ENCODE assay signal across 8 cellular contexts in the genomic region with DNA sequence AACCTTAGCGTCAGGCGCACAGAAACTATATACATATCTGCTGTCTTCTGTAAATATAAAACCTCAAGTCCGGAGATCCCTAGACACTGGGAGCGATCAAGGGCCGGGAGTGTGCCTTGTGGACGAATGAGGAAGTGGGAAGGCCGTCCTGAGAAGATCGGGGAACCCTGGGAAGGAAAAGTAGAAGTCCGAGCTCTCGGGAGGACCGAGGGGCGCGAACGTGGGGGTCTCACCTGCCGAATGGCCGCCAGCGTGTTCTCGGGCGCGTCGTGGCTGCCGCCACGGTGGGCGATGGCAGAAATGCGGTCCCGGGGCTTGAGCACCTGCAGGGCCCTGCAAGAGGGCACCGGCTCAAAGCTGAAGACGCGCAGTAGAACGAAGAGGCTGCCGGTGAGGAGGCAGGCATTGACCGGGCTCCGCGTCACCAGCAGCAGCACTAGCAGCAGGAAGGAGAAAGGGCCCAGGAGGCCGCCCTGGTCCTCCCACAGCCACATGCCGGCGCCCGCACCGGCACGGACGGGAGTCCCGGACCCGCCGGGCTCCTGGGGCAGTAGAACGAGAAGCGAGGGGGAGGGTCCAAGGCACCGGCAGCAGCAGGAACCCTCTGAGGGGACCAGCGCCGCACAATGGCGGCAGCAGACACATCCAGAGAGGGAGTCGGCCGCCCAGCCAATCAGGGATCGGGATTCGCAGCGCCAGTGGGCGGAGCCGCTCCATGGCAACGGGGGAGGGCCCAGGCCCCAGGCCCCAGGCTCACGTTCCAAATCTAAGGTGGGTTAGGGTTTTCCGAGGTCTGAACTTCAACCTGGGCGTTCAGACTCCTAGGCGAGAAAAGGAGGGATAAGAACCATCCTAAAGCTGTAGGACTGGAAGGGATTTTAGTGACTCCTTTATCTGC. TPM values are rescaled to one million over a fixed set of nuclear protein-coding genes. Genes with fewer than 3 reads are reported as not detected.
A peak's percentile ranks its signal among the peaks of the same experiment; 100 is the strongest.
DNase-seq lines count a peak whose midpoint lies in the region; ATAC-seq and TF ChIP-seq lines count a peak whose summit lies in the region.

TSS of gene GDE1 (minus strand) at position 628 of the 898 bp plus-strand sequence. CDS start at position 494, 134 bp downstream.

- DNase-seq in Caco-2 (peak; percentile 93 to 95), HT1080 (ENCODE audit: low read depth) (peak; percentile 88), NOMO-1 (lab: John Stamatoyannopoulos, UW; ENCODE audit: unreplicated experiment in 2 of 2) (peak; percentile 82 to 89), endodermal cell (peak; percentile 99), mesenteric fat pad (ENCODE audit: low spot score) (peak; percentile 97)
- DNase-seq in activated CD8-positive, alpha-beta memory T cell treated with anti-CD3 and anti-CD28 coated beads, Interleukin-2, amount 10 ng/mL, durations not matched to agents 7 days and 5 days: peak; percentile 95
- peak; percentile 88 for DNase-seq in stimulated activated CD8-positive, alpha-beta memory T cell treated with anti-CD3 and anti-CD28 coated beads, Interleukin-15, amount 100 ng/mL, for 24 hours (ENCODE audit: low read depth)

- no peaks in the 10 kb centered on the region for H3K9me3 Mint-ChIP-seq in Caco-2 (ENCODE audit: unreplicated experiment)
- H3K9me3 Mint-ChIP-seq in activated CD8-positive, alpha-beta memory T cell treated with anti-CD3 and anti-CD28 coated beads, Interleukin-2, amount 10 ng/mL, durations not matched to agents 7 days and 5 days (ENCODE audit: low read depth): no peaks in the 10 kb centered on the region
- H3K9me3 Mint-ChIP-seq in endodermal cell: no peaks in the 10 kb centered on the region

- ATAC-seq in GM21360 (IDR thresholded peaks at IDR 0.05; ENCODE audit: unreplicated experiment): peak; percentile 65
- ATAC-seq in activated CD8-positive, alpha-beta memory T cell treated with anti-CD3 and anti-CD28 coated beads, Interleukin-2, amount 10 ng/mL, durations not matched to agents 7 days and 5 days: peak; percentile 84

- no peaks in the 10 kb centered on the region for H3K27me3 ChIP-seq in Caco-2 (replicated peaks; ENCODE audit: control insufficient read depth, insufficient read depth, low read length)
- H3K27me3 ChIP-seq in endodermal cell (ENCODE audit: control insufficient read depth, insufficient read depth, low read length, poor library complexity, severe bottlenecking): no peaks in the 10 kb centered on the region

- H3K4me1 ChIP-seq in Caco-2 (peaks cover 11% of the 10 kb centered on the region; the same call in 1 of the 2 replicates), endodermal cell (ENCODE audit: control insufficient read depth, insufficient read depth, low read length) (no peaks in the 10 kb centered on the region)

- POLR2A ChIA-PET in Caco-2 (lab: Charles Lee): no interaction called here

- H3K4me3 Mint-ChIP-seq in Caco-2 (ENCODE audit: unreplicated experiment) (peak within 1 kb of the TSS; percentile 79), endodermal cell (peak within 1 kb of the TSS; percentile 84)
- peak within 1 kb of the TSS; percentile 92 for H3K4me3 Mint-ChIP-seq in activated CD8-positive, alpha-beta memory T cell treated with anti-CD3 and anti-CD28 coated beads, Interleukin-2, amount 10 ng/mL, durations not matched to agents 7 days and 5 days

- H3K9ac ChIP-seq in endodermal cell (ENCODE audit: extremely low read depth, low read length, poor library complexity, severe bottlenecking): peak within 1 kb of the TSS; percentile 65

- H3K36me3 ChIP-seq in Caco-2 (ENCODE audit: control insufficient read depth, insufficient read depth, low read length) (no peaks in the 10 kb centered on the region), endodermal cell (ENCODE audit: control insufficient read depth, insufficient read depth, low read length) (peaks cover 16% of the 10 kb centered on the region)

- CTCF ChIA-PET in Caco-2 (lab: Charles Lee): interaction anchor here (0.8 kb wide), 1 partner anchor 17 kb away, joined by 3 read pairs; no protein-coding TSS in a partner anchor
- CTCF ChIA-PET in activated CD8-positive, alpha-beta memory T cell treated with anti-CD3 and anti-CD28 coated beads, Interleukin-2, amount 10 ng/mL, durations not matched to agents 7 days and 5 days (lab: Charles Lee): interaction anchor here (0.6 to 1.4 kb wide), 3 partner anchors 34 to 570 kb away, joined by 3 to 6 read pairs (median 3); partner anchors contain the start of gene VPS35L

- peak in 1 of 2 experiments; percentile 57 for TF ChIP-seq CTCF in Caco-2 (IDR thresholded peaks at IDR 0.05; ENCODE audit: insufficient read depth in 1 of 2, low read depth in 1 of 2, low read length in 1 of 2, severe bottlenecking in 1 of 2, unreplicated experiment in 1 of 2)
- peak; percentile 39 for TF ChIP-seq CTCF in endodermal cell (conservative IDR thresholded peaks at IDR 0.05)

- intact Hi-C loops in Caco-2 (cut with micrococcal nuclease; ENCODE audit: unreplicated experiment): loop anchor here (2.0 kb wide), 1 partner anchor 731 kb away; the partner anchor contains the start of gene RPS15A

- BruUV-seq in Caco-2 (replicated peaks; lab: Mats Ljungman, UMichigan): no TSS peak

- H3K36me3 Mint-ChIP-seq in Caco-2 (ENCODE audit: insufficient read depth, unreplicated experiment): peaks cover 12% of the 10 kb centered on the region
- peaks cover 19% of the 10 kb centered on the region for H3K36me3 Mint-ChIP-seq in activated CD8-positive, alpha-beta memory T cell treated with anti-CD3 and anti-CD28 coated beads, Interleukin-2, amount 10 ng/mL, durations not matched to agents 7 days and 5 days
- peaks cover 12% of the 10 kb centered on the region for H3K36me3 Mint-ChIP-seq in endodermal cell (ENCODE audit: low read depth)

- no peaks in the 10 kb centered on the region for H3K9me3 ChIP-seq in Caco-2
- H3K9me3 ChIP-seq in endodermal cell (ENCODE audit: control insufficient read depth, low read length): no peaks in the 10 kb centered on the region

- peaks cover 11% of the 10 kb centered on the region for H3K4me1 Mint-ChIP-seq in Caco-2 (ENCODE audit: low read depth, unreplicated experiment)
- H3K4me1 Mint-ChIP-seq in activated CD8-positive, alpha-beta memory T cell treated with anti-CD3 and anti-CD28 coated beads, Interleukin-2, amount 10 ng/mL, durations not matched to agents 7 days and 5 days: peaks cover 56% of the 10 kb centered on the region
- H3K4me1 Mint-ChIP-seq in endodermal cell: peaks cover 35% of the 10 kb centered on the region

- 0 to 2% methylated on average over 20 to 62 of the region's 62 CpGs for WGBS in endodermal cell (ENCODE audit: insufficient coverage in 1 of 2, insufficient read length in 1 of 2), 2 experiments

- no peaks in the 10 kb centered on the region for H3K27me3 Mint-ChIP-seq in Caco-2 (ENCODE audit: insufficient read depth, unreplicated experiment)
- no peaks in the 10 kb centered on the region for H3K27me3 Mint-ChIP-seq in activated CD8-positive, alpha-beta memory T cell treated with anti-CD3 and anti-CD28 coated beads, Interleukin-2, amount 10 ng/mL, durations not matched to agents 7 days and 5 days
- no peaks in the 10 kb centered on the region for H3K27me3 Mint-ChIP-seq in endodermal cell (ENCODE audit: insufficient read depth)

- H3K4me3 ChIP-seq in Caco-2 (ENCODE audit: low read depth, low read length): peak within 1 kb of the TSS; percentile 82
- peak within 1 kb of the TSS; percentile 93 for H3K4me3 ChIP-seq in endodermal cell (ENCODE audit: low read length)

- peak within 1 kb of the TSS; percentile 60 for H3K27ac ChIP-seq in endodermal cell (ENCODE audit: low read depth, low read length)

- H3K27ac Mint-ChIP-seq in Caco-2 (ENCODE audit: unreplicated experiment) (peak within 1 kb of the TSS; percentile 93), endodermal cell (peak within 1 kb of the TSS; percentile 99)
- H3K27ac Mint-ChIP-seq in activated CD8-positive, alpha-beta memory T cell treated with anti-CD3 and anti-CD28 coated beads, Interleukin-2, amount 10 ng/mL, durations not matched to agents 7 days and 5 days: peak within 1 kb of the TSS; percentile 95

RNA-seq across cellular contexts. Expression of gene GDE1, which starts in this region (rescaled TPM):
- total RNA-seq in Caco-2 (2022): 48.2 and 48.7 TPM in 2 replicates
- total RNA-seq in HT1080 (2014; rRNA removed; shearing (Covaris generic)): 34.6 and 45.7 TPM in 2 replicates
- 36.8 and 43.5 TPM in 2 replicates for polyA plus RNA-seq in HT1080 (2015; cell fraction: cytosol; rRNA removed)
- polyA plus RNA-seq in HT1080 (2015; cell fraction: nucleus; rRNA removed): 15.1 and 16.3 TPM in 2 replicates
- total RNA-seq in activated CD8-positive, alpha-beta memory T cell treated with anti-CD3 and anti-CD28 coated beads, Interleukin-2, amount 10 ng/mL, durations not matched to agents 7 days and 5 days: 10 to 100 TPM; 21.3 to 31.8 TPM
- total RNA-seq in endodermal cell: 10 to 100 TPM; 49.9 to 56.5 TPM
- polyA plus RNA-seq in endodermal cell (2013, experiment 1 of 2): 58.0 TPM
- polyA plus RNA-seq in endodermal cell (2013, experiment 2 of 2): 49.0 TPM
- total RNA-seq in mesenteric fat pad: 55.9 TPM

Comparison
In these comparisons a context has a peak if more than half of its experiments do, and no peak if none do; other contexts are left out.
1. Peak in every context shown above with its lines: DNase-seq, ATAC-seq, H3K4me3 ChIP-seq and H3K27ac ChIP-seq.